Comparison of ENCODE assay signal across 1 cellular context in the genomic region with DNA sequence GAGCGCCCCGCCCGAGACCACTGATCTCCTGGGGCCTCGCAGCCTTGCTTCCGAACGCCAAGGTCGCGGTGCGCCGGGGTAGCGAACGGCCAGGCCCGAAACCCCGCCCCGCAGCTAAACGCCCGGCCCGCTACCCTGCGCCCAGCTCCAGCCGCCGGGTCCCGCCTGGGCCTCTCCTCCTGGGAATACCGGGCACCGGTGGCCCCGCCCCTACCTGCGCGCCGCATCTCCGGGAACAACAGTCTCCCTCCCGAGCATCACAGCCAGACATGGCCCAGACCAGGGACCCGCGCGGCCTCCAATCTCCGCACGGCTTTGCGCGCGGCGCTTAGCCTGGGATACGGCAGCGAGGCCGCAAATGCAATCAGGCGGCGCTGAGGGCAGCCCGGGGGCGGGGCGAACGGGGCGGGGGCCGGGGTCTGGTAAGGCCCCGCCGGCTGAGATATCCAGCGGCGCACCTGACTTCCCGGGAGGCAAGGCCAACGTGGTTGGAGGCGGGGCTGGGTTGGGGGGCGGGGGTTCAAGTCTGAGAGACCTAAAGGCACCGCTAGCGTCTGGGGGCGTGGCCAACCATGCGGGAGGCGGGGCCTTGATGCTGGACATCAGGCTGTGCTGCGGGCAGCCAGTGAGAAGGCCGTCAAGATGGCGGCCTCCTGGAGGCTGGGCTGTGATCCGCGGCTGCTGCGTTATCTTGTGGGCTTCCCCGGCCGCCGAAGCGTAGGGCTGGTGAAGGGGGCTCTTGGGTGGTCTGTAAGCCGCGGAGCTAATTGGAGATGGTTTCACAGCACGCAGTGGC.
A peak's percentile ranks its signal among the peaks of the same experiment; 100 is the strongest.
TF ChIP-seq lines count a peak whose summit lies in the region.

A gene with protein sequence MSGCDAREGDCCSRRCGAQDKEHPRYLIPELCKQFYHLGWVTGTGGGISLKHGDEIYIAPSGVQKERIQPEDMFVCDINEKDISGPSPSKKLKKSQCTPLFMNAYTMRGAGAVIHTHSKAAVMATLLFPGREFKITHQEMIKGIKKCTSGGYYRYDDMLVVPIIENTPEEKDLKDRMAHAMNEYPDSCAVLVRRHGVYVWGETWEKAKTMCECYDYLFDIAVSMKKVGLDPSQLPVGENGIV (minus strand): TSS at position 366 of the 796 bp plus-strand sequence. CDS start 95 bp downstream, at position 271.
A gene (plus strand): TSS at position 605 of the 796 bp plus-strand sequence. CDS start 38 bp downstream, at position 643.

TF ChIP-seq in K562, 482 proteins besides CTCF, POLR2A, EP300 and RAD21 (continued from another document and continues in another):
- TF ChIP-seq SAFB2 (IDR thresholded peaks at IDR 0.05; ENCODE audit: borderline replicate concordance, low read depth, low read length, severe bottlenecking) (no peak), MIER1 (IDR thresholded peaks at IDR 0.05; ENCODE audit: low read depth) (no peak), THRAP3 (IDR thresholded peaks at IDR 0.05; ENCODE audit: borderline replicate concordance) (no peak), GATA2 (CRISPR knock-in tag; IDR thresholded peaks at IDR 0.05) (no peak), PURB (CRISPR knock-in tag; IDR thresholded peaks at IDR 0.05; ENCODE audit: low read depth) (no peak), ZNF174 (CRISPR knock-in tag; IDR thresholded peaks at IDR 0.05) (no peak), BCL6 (CRISPR knock-in tag; IDR thresholded peaks at IDR 0.05) (no peak), PHTF2 (CRISPR knock-in tag; IDR thresholded peaks at IDR 0.05) (no peak), KDM2B (CRISPR knock-in tag; IDR thresholded peaks at IDR 0.05) (0 out of 2 replicates have a peak, but pooled peaks have one; percentile 27), GTF2A2 (tag; IDR thresholded peaks at IDR 0.05) (0 out of 2 replicates have a peak, but pooled peaks have one; percentile 14), ZNF41 (CRISPR knock-in tag; conservative IDR thresholded peaks at IDR 0.05) (no peak), POU5F1 (IDR thresholded peaks at IDR 0.05; ENCODE audit: borderline replicate concordance, low read depth, low read length, partially characterized antibody) (no peak), ZKSCAN3 (CRISPR knock-in tag; IDR thresholded peaks at IDR 0.05) (no peak), JUN (IDR thresholded peaks at IDR 0.05; ENCODE audit: borderline replicate concordance, low read depth, low read length) (no peak), JUN (CRISPR knock-in tag; IDR thresholded peaks at IDR 0.05; ENCODE audit: borderline replicate concordance) (peak; percentile 91; the same call in 1 of the 2 replicates), SMAD2 (IDR thresholded peaks at IDR 0.05; ENCODE audit: low read depth, low read length) (no peak), CBX8 (IDR thresholded peaks at IDR 0.05; ENCODE audit: borderline replicate concordance, extremely low read depth, low read depth, low read length, poor library complexity, severe bottlenecking) (no peak), ZNF239 (CRISPR knock-in tag; IDR thresholded peaks at IDR 0.05) (no peak), OTX1 (CRISPR knock-in tag; IDR thresholded peaks at IDR 0.05) (0 out of 2 replicates have a peak, but pooled peaks have one; percentile 7)
- TF ChIP-seq, protein P1, sequence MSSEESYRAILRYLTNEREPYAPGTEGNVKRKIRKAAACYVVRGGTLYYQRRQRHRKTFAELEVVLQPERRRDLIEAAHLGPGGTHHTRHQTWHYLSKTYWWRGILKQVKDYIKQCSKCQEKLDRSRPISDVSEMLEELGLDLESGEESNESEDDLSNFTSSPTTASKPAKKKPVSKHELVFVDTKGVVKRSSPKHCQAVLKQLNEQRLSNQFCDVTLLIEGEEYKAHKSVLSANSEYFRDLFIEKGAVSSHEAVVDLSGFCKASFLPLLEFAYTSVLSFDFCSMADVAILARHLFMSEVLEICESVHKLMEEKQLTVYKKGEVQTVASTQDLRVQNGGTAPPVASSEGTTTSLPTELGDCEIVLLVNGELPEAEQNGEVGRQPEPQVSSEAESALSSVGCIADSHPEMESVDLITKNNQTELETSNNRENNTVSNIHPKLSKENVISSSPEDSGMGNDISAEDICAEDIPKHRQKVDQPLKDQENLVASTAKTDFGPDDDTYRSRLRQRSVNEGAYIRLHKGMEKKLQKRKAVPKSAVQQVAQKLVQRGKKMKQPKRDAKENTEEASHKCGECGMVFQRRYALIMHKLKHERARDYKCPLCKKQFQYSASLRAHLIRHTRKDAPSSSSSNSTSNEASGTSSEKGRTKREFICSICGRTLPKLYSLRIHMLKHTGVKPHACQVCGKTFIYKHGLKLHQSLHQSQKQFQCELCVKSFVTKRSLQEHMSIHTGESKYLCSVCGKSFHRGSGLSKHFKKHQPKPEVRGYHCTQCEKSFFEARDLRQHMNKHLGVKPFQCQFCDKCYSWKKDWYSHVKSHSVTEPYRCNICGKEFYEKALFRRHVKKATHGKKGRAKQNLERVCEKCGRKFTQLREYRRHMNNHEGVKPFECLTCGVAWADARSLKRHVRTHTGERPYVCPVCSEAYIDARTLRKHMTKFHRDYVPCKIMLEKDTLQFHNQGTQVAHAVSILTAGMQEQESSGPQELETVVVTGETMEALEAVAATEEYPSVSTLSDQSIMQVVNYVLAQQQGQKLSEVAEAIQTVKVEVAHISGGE (CRISPR knock-in tag; IDR thresholded peaks at IDR 0.05), result peak in 1 of 3 experiments; percentile 34; a peak in 2 of 6 replicates
- TF ChIP-seq, protein P2, sequence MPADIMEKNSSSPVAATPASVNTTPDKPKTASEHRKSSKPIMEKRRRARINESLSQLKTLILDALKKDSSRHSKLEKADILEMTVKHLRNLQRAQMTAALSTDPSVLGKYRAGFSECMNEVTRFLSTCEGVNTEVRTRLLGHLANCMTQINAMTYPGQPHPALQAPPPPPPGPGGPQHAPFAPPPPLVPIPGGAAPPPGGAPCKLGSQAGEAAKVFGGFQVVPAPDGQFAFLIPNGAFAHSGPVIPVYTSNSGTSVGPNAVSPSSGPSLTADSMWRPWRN (IDR thresholded peaks at IDR 0.05; ENCODE audit: low read depth), result no peak
- TF ChIP-seq, protein P3, sequence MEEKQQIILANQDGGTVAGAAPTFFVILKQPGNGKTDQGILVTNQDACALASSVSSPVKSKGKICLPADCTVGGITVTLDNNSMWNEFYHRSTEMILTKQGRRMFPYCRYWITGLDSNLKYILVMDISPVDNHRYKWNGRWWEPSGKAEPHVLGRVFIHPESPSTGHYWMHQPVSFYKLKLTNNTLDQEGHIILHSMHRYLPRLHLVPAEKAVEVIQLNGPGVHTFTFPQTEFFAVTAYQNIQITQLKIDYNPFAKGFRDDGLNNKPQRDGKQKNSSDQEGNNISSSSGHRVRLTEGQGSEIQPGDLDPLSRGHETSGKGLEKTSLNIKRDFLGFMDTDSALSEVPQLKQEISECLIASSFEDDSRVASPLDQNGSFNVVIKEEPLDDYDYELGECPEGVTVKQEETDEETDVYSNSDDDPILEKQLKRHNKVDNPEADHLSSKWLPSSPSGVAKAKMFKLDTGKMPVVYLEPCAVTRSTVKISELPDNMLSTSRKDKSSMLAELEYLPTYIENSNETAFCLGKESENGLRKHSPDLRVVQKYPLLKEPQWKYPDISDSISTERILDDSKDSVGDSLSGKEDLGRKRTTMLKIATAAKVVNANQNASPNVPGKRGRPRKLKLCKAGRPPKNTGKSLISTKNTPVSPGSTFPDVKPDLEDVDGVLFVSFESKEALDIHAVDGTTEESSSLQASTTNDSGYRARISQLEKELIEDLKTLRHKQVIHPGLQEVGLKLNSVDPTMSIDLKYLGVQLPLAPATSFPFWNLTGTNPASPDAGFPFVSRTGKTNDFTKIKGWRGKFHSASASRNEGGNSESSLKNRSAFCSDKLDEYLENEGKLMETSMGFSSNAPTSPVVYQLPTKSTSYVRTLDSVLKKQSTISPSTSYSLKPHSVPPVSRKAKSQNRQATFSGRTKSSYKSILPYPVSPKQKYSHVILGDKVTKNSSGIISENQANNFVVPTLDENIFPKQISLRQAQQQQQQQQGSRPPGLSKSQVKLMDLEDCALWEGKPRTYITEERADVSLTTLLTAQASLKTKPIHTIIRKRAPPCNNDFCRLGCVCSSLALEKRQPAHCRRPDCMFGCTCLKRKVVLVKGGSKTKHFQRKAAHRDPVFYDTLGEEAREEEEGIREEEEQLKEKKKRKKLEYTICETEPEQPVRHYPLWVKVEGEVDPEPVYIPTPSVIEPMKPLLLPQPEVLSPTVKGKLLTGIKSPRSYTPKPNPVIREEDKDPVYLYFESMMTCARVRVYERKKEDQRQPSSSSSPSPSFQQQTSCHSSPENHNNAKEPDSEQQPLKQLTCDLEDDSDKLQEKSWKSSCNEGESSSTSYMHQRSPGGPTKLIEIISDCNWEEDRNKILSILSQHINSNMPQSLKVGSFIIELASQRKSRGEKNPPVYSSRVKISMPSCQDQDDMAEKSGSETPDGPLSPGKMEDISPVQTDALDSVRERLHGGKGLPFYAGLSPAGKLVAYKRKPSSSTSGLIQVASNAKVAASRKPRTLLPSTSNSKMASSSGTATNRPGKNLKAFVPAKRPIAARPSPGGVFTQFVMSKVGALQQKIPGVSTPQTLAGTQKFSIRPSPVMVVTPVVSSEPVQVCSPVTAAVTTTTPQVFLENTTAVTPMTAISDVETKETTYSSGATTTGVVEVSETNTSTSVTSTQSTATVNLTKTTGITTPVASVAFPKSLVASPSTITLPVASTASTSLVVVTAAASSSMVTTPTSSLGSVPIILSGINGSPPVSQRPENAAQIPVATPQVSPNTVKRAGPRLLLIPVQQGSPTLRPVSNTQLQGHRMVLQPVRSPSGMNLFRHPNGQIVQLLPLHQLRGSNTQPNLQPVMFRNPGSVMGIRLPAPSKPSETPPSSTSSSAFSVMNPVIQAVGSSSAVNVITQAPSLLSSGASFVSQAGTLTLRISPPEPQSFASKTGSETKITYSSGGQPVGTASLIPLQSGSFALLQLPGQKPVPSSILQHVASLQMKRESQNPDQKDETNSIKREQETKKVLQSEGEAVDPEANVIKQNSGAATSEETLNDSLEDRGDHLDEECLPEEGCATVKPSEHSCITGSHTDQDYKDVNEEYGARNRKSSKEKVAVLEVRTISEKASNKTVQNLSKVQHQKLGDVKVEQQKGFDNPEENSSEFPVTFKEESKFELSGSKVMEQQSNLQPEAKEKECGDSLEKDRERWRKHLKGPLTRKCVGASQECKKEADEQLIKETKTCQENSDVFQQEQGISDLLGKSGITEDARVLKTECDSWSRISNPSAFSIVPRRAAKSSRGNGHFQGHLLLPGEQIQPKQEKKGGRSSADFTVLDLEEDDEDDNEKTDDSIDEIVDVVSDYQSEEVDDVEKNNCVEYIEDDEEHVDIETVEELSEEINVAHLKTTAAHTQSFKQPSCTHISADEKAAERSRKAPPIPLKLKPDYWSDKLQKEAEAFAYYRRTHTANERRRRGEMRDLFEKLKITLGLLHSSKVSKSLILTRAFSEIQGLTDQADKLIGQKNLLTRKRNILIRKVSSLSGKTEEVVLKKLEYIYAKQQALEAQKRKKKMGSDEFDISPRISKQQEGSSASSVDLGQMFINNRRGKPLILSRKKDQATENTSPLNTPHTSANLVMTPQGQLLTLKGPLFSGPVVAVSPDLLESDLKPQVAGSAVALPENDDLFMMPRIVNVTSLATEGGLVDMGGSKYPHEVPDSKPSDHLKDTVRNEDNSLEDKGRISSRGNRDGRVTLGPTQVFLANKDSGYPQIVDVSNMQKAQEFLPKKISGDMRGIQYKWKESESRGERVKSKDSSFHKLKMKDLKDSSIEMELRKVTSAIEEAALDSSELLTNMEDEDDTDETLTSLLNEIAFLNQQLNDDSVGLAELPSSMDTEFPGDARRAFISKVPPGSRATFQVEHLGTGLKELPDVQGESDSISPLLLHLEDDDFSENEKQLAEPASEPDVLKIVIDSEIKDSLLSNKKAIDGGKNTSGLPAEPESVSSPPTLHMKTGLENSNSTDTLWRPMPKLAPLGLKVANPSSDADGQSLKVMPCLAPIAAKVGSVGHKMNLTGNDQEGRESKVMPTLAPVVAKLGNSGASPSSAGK (IDR thresholded peaks at IDR 0.05), result peak; percentile 59; the same call in 1 of the 2 replicates
- TF ChIP-seq, protein P4, sequence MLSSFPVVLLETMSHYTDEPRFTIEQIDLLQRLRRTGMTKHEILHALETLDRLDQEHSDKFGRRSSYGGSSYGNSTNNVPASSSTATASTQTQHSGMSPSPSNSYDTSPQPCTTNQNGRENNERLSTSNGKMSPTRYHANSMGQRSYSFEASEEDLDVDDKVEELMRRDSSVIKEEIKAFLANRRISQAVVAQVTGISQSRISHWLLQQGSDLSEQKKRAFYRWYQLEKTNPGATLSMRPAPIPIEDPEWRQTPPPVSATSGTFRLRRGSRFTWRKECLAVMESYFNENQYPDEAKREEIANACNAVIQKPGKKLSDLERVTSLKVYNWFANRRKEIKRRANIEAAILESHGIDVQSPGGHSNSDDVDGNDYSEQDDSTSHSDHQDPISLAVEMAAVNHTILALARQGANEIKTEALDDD (IDR thresholded peaks at IDR 0.05), result no peak
- TF ChIP-seq, protein P5, sequence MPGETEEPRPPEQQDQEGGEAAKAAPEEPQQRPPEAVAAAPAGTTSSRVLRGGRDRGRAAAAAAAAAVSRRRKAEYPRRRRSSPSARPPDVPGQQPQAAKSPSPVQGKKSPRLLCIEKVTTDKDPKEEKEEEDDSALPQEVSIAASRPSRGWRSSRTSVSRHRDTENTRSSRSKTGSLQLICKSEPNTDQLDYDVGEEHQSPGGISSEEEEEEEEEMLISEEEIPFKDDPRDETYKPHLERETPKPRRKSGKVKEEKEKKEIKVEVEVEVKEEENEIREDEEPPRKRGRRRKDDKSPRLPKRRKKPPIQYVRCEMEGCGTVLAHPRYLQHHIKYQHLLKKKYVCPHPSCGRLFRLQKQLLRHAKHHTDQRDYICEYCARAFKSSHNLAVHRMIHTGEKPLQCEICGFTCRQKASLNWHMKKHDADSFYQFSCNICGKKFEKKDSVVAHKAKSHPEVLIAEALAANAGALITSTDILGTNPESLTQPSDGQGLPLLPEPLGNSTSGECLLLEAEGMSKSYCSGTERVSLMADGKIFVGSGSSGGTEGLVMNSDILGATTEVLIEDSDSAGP (CRISPR knock-in tag; IDR thresholded peaks at IDR 0.05), result no peak
- TF ChIP-seq, protein P6, sequence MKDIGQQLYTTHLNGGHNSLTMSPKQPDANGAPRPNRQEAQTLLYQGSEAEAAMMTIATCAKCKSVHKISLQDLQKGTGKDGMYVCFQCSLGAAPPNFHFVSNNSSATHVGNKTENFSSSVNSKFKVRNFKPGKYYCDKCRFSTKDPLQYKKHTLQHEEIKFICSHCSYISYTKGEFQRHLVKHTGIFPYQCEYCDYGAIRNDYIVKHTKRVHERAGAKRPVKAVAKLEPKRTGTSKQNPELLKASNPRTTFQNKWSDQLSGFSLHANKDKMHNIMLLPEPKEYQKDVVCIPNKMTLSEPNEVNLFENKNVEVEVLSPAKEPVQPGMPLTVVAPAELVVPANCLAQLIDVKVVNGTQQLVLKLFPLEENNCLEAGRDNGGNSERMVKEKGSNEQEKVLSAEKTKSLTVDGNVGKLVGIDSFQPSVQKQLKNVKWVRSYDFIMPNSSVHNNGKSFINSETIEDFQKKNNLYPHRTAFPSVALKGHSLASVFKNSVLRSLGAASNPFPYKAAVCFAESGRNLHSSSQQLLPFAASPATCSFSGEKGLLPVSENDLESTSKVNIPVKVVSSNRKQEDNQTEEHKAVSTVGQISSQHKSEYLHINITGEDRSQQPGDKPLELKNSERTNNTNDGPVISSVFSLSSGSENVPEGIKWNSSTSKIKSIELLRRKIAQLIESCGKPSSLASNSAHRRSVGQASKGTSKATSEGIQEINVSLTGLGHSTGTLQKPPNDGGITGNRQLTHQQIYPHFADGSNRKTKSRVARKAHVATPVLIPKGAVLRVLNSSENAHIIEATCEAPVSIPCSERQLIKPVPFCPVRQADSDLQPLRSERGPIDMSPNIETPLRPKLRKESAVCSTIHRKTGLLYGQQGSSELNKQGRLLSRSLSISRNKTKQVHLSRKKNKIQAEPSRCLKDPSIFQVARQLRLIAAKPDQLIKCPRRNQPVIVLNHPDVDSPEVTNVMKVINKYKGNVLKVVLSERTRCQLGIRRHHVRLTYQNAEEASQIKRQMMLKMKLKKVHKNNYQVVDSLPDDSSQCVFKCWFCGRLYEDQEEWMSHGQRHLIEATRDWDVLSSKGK (CRISPR knock-in tag; IDR thresholded peaks at IDR 0.05), result no peak
